ENCODE assay signal across 1 cellular context in the genomic region with DNA sequence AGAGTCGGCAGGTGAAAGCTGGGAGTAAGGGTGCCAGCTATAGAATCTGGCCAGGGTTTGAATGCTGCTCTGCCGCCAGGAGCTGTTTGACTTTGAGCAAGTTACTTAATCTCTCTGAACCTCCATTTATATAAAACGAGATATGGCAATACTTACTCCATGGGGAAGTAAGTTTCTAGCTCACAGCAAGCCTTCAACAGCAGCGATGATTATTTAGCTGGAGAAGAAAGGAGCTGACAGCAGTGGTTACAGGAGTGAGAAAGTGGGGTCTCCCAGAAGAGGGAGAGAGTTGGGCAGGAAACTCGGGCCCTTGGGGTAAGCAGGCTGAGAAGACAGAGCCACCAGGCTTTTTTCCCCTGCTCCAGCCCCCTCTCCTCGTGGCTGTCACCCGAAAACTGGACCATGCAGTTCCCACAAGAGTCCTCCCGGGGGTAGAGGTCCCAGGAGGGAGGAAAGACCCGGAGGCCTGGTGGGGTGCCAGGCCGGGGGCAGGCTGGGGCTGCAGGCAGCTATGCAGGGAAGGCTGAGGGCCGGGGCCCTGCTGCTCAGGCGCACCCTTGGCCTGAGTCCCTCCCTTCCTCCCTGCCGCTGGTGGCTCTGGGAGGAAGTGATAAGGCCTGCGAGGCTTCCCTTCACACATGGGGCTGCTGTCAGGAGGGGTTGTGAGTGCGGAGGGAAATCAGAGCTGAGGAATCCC.
TF ChIP-seq lines count a peak whose summit lies in the region.

No MANE protein-coding gene starts in this region.

TF ChIP-seq in HepG2, 621 proteins besides CTCF, POLR2A, EP300 and RAD21 (continued from another document):
- TF ChIP-seq, protein P1, sequence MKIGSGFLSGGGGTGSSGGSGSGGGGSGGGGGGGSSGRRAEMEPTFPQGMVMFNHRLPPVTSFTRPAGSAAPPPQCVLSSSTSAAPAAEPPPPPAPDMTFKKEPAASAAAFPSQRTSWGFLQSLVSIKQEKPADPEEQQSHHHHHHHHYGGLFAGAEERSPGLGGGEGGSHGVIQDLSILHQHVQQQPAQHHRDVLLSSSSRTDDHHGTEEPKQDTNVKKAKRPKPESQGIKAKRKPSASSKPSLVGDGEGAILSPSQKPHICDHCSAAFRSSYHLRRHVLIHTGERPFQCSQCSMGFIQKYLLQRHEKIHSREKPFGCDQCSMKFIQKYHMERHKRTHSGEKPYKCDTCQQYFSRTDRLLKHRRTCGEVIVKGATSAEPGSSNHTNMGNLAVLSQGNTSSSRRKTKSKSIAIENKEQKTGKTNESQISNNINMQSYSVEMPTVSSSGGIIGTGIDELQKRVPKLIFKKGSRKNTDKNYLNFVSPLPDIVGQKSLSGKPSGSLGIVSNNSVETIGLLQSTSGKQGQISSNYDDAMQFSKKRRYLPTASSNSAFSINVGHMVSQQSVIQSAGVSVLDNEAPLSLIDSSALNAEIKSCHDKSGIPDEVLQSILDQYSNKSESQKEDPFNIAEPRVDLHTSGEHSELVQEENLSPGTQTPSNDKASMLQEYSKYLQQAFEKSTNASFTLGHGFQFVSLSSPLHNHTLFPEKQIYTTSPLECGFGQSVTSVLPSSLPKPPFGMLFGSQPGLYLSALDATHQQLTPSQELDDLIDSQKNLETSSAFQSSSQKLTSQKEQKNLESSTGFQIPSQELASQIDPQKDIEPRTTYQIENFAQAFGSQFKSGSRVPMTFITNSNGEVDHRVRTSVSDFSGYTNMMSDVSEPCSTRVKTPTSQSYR (CRISPR knock-in tag; IDR thresholded peaks at IDR 0.05; ENCODE audit: borderline replicate concordance), result no peak
- TF ChIP-seq ZFX (CRISPR knock-in tag; IDR thresholded peaks at IDR 0.05; ENCODE audit: low read depth) (peak; percentile 47; the same call in 1 of the 2 replicates), ZNF543 (CRISPR knock-in tag; IDR thresholded peaks at IDR 0.05) (no peak), ZNF629 (CRISPR knock-in tag; conservative IDR thresholded peaks at IDR 0.05) (no peak), GABPA (IDR thresholded peaks at IDR 0.05; ENCODE audit: low read depth, low read length) (no peak; the same call in 1 of the 2 replicates), GABPA (CRISPR knock-in tag; IDR thresholded peaks at IDR 0.05; ENCODE audit: low read depth) (peak; percentile 47; the same call in 1 of the 2 replicates), ZNF263 (CRISPR knock-in tag; IDR thresholded peaks at IDR 0.05) (0 out of 2 replicates have a peak, but pooled peaks have one; percentile 25), FOXC1 (CRISPR knock-in tag; IDR thresholded peaks at IDR 0.05; ENCODE audit: borderline replicate concordance) (no peak), SAP130 (CRISPR knock-in tag; IDR thresholded peaks at IDR 0.05; ENCODE audit: low read depth) (0 out of 2 replicates have a peak, but pooled peaks have one; percentile 14), GATAD2A (CRISPR knock-in tag; IDR thresholded peaks at IDR 0.05) (no peak), HDAC6 (IDR thresholded peaks at IDR 0.05; ENCODE audit: low read depth, low read length) (no peak), ZNF441 (CRISPR knock-in tag; IDR thresholded peaks at IDR 0.05; ENCODE audit: borderline replicate concordance) (no peak), ZKSCAN1 (IDR thresholded peaks at IDR 0.05; ENCODE audit: low read length) (no peak), MEIS1 (CRISPR knock-in tag; IDR thresholded peaks at IDR 0.05; ENCODE audit: borderline replicate concordance) (no peak), GABPB1 (CRISPR knock-in tag; IDR thresholded peaks at IDR 0.05) (peak; percentile 58), MEF2D (CRISPR knock-in tag; IDR thresholded peaks at IDR 0.05) (no peak)
- TF ChIP-seq, protein P2, sequence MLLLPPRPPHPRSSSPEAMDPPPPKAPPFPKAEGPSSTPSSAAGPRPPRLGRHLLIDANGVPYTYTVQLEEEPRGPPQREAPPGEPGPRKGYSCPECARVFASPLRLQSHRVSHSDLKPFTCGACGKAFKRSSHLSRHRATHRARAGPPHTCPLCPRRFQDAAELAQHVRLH (CRISPR knock-in tag; IDR thresholded peaks at IDR 0.05; ENCODE audit: borderline replicate concordance, low read depth), result no peak
- TF ChIP-seq, protein P3, sequence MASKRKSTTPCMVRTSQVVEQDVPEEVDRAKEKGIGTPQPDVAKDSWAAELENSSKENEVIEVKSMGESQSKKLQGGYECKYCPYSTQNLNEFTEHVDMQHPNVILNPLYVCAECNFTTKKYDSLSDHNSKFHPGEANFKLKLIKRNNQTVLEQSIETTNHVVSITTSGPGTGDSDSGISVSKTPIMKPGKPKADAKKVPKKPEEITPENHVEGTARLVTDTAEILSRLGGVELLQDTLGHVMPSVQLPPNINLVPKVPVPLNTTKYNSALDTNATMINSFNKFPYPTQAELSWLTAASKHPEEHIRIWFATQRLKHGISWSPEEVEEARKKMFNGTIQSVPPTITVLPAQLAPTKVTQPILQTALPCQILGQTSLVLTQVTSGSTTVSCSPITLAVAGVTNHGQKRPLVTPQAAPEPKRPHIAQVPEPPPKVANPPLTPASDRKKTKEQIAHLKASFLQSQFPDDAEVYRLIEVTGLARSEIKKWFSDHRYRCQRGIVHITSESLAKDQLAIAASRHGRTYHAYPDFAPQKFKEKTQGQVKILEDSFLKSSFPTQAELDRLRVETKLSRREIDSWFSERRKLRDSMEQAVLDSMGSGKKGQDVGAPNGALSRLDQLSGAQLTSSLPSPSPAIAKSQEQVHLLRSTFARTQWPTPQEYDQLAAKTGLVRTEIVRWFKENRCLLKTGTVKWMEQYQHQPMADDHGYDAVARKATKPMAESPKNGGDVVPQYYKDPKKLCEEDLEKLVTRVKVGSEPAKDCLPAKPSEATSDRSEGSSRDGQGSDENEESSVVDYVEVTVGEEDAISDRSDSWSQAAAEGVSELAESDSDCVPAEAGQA (IDR thresholded peaks at IDR 0.05; ENCODE audit: low read depth), result no peak
- TF ChIP-seq, protein P3 (CRISPR knock-in tag; IDR thresholded peaks at IDR 0.05; ENCODE audit: borderline replicate concordance), result no peak
- TF ChIP-seq, protein P4, sequence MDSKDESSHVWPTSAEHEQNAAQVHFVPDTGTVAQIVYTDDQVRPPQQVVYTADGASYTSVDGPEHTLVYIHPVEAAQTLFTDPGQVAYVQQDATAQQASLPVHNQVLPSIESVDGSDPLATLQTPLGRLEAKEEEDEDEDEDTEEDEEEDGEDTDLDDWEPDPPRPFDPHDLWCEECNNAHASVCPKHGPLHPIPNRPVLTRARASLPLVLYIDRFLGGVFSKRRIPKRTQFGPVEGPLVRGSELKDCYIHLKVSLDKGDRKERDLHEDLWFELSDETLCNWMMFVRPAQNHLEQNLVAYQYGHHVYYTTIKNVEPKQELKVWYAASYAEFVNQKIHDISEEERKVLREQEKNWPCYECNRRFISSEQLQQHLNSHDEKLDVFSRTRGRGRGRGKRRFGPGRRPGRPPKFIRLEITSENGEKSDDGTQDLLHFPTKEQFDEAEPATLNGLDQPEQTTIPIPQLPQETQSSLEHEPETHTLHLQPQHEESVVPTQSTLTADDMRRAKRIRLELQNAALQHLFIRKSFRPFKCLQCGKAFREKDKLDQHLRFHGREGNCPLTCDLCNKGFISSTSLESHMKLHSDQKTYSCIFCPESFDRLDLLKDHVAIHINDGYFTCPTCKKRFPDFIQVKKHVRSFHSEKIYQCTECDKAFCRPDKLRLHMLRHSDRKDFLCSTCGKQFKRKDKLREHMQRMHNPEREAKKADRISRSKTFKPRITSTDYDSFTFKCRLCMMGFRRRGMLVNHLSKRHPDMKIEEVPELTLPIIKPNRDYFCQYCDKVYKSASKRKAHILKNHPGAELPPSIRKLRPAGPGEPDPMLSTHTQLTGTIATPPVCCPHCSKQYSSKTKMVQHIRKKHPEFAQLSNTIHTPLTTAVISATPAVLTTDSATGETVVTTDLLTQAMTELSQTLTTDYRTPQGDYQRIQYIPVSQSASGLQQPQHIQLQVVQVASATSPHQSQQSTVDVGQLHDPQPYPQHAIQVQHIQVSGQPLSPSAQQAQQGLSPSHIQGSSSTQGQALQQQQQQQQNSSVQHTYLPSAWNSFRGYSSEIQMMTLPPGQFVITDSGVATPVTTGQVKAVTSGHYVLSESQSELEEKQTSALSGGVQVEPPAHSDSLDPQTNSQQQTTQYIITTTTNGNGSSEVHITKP (CRISPR knock-in tag; IDR thresholded peaks at IDR 0.05; ENCODE audit: low read depth), result no peak
TF ChIP-seq in HepG2: peak in this region for 9.
